15 cellular contexts compared by ENCODE assay signal in the genomic region with DNA sequence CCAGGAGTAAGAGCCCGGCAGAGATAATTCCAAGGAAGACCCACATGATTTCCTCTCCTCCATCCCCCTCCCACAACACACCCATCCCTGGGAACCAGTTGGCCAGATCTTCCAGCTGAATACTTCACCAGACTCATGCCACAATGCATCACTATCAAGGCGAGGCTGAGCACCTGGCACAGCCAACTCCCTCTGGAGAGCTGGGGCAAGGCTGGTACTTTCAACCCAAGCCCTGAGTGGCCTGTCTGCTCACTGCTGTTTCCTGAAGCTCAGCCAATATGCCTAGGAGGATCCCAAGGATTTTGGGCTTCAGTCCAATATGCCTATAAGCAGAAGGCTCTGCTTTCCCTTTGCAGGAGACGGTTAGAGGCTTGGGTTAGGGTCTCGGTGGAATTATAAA.
DNase-seq lines count a peak whose midpoint lies in the region; ATAC-seq, FAIRE-seq and TF ChIP-seq lines count a peak whose summit lies in the region.
"Had no signal": no experiment of that assay in that cellular context is flagged by ENCODE, and none has a peak within 500 bp of the region (broad histone marks: within the 10 kb centered on the region; RNA-seq: fewer than 3 reads in every experiment).

No MANE protein-coding gene starts in this region.

- H3K27ac Mint-ChIP-seq in effector memory CD8-positive, alpha-beta T cell = peak overlapping the region; percentile 57 to 76
- H3K27ac Mint-ChIP-seq in WTC11 = no peak overlapping the region
- H3K27ac Mint-ChIP-seq: CD8-positive, alpha-beta T cell; HFFc6 had no signal

- no peak for TF ChIP-seq CTCF in WTC11 (IDR thresholded peaks at IDR 0.05)

- no peak overlapping the region for H3K4me3 ChIP-seq in small intestine (ENCODE audit: low read depth in 1 of 2, low read length in 2 of 2)
- H3K4me3 ChIP-seq: K562 had no signal

- H3K4me1 Mint-ChIP-seq in effector memory CD8-positive, alpha-beta T cell (ENCODE audit: low read depth in 2 of 2) = peaks cover 33 to 43% of the 10 kb centered on the region in 2 donors
- no peaks in the 10 kb centered on the region for H3K4me1 Mint-ChIP-seq in WTC11

- no peak overlapping the region for H3K27ac ChIP-seq in small intestine (ENCODE audit: low read depth in 1 of 2, low read length in 1 of 2)
- H3K27ac ChIP-seq: HL-60 had no signal

- POLR2A ChIA-PET in WTC11 (lab: Charles Lee) = no interaction called here

- WGBS in small intestine, 3 donors = 14 to 51% (median 40%) methylated on average over 4 of the region's 4 CpGs

- DNase-seq in NCI-H1092 treated with DMSO at 0.1 percent for 48 hours (lab: John Stamatoyannopoulos, UW) (peak; percentile 45), NCI-H2171 treated with DMSO at 0.1 percent for 48 hours (lab: John Stamatoyannopoulos, UW) (peak; percentile 93), small intestine (peak; percentile 79), dermis blood vessel endothelial cell (no peak), amniotic stem cell (lab: John Stamatoyannopoulos, UW) (no peak), WTC11 (ENCODE audit: low spot score) (no peak)
- no peak for DNase-seq in effector memory CD8-positive, alpha-beta T cell
- DNase-seq: CD8-positive, alpha-beta T cell; GOT3; HFFc6; NCI-H2081 treated with DMSO at 0.1 percent for 48 hours; NCI-H526; PC-3 had no signal

- no peak for FAIRE-seq in small intestine (lab: Jason Lieb, UNC)
- FAIRE-seq: K562 had no signal

- peaks cover 5% of the 10 kb centered on the region for H3K36me3 Mint-ChIP-seq in effector memory CD8-positive, alpha-beta T cell (ENCODE audit: insufficient read depth)
- peaks cover 29% of the 10 kb centered on the region for H3K36me3 Mint-ChIP-seq in WTC11
- H3K36me3 Mint-ChIP-seq: CD8-positive, alpha-beta T cell had no signal

- H3K4me1 ChIP-seq in small intestine (ENCODE audit: control insufficient read depth in 2 of 2, insufficient read depth in 1 of 2, low read depth in 1 of 2, low read length in 1 of 2) = peaks cover 0 to 5% of the 10 kb centered on the region in 2 donors

- H3K27me3 ChIP-seq in small intestine (ENCODE audit: control insufficient read depth in 2 of 2, insufficient read depth in 2 of 2, low read length in 2 of 2) = no peaks in the 10 kb centered on the region

- H3K4me3 Mint-ChIP-seq in effector memory CD8-positive, alpha-beta T cell = peak overlapping the region in 1 of 2 donors; percentile 25
- no peak overlapping the region for H3K4me3 Mint-ChIP-seq in WTC11
- H3K4me3 Mint-ChIP-seq: CD8-positive, alpha-beta T cell; HFFc6 had no signal

- CTCF ChIA-PET in WTC11 (lab: Charles Lee) = no interaction called here

- peaks cover 0 to 6% of the 10 kb centered on the region in 2 donors for H3K9me3 Mint-ChIP-seq in effector memory CD8-positive, alpha-beta T cell
- peaks cover 37% of the 10 kb centered on the region for H3K9me3 Mint-ChIP-seq in WTC11

- ATAC-seq in effector memory CD8-positive, alpha-beta T cell (replicated peaks) = no peak
- ATAC-seq in WTC11 = no peak
- ATAC-seq: CD8-positive, alpha-beta T cell; K562; PC-3 had no signal

- no peaks in the 10 kb centered on the region for H3K36me3 ChIP-seq in small intestine (ENCODE audit: control insufficient read depth in 2 of 2, insufficient read depth in 2 of 2, low read length in 2 of 2)

- no peaks in the 10 kb centered on the region for H3K9me3 ChIP-seq in small intestine (ENCODE audit: control insufficient read depth, low read depth)

- no peaks in the 10 kb centered on the region for H3K27me3 Mint-ChIP-seq in effector memory CD8-positive, alpha-beta T cell
- peaks cover 6% of the 10 kb centered on the region for H3K27me3 Mint-ChIP-seq in WTC11 (ENCODE audit: low read depth)

TF ChIP-seq in WTC11, 78 proteins besides CTCF, POLR2A, EP300 and RAD21:
- TF ChIP-seq, protein P1, sequence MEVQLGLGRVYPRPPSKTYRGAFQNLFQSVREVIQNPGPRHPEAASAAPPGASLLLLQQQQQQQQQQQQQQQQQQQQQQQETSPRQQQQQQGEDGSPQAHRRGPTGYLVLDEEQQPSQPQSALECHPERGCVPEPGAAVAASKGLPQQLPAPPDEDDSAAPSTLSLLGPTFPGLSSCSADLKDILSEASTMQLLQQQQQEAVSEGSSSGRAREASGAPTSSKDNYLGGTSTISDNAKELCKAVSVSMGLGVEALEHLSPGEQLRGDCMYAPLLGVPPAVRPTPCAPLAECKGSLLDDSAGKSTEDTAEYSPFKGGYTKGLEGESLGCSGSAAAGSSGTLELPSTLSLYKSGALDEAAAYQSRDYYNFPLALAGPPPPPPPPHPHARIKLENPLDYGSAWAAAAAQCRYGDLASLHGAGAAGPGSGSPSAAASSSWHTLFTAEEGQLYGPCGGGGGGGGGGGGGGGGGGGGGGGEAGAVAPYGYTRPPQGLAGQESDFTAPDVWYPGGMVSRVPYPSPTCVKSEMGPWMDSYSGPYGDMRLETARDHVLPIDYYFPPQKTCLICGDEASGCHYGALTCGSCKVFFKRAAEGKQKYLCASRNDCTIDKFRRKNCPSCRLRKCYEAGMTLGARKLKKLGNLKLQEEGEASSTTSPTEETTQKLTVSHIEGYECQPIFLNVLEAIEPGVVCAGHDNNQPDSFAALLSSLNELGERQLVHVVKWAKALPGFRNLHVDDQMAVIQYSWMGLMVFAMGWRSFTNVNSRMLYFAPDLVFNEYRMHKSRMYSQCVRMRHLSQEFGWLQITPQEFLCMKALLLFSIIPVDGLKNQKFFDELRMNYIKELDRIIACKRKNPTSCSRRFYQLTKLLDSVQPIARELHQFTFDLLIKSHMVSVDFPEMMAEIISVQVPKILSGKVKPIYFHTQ (CRISPR knock-in tag; IDR thresholded peaks at IDR 0.05) = no peak
- TF ChIP-seq ZBTB21 (CRISPR knock-in tag; IDR thresholded peaks at IDR 0.05; ENCODE audit: borderline replicate concordance) = no peak
TF ChIP-seq in WTC11: peak in this region for 0.

Comparison
In these comparisons a context has a peak if more than half of its experiments do, and no peak if none do; other contexts are left out.
1. DNase-seq: peak in NCI-H1092 treated with DMSO at 0.1 percent for 48 hours (single experiment), NCI-H2171 treated with DMSO at 0.1 percent for 48 hours (single experiment) and small intestine (single experiment); none in effector memory CD8-positive, alpha-beta T cell (0 of 3), dermis blood vessel endothelial cell (single experiment), amniotic stem cell (single experiment) and WTC11 (single experiment).